9 cellular contexts compared by ENCODE assay signal in genomic region chr12:12645485-12645884, GRCh38. TPM values are rescaled to one million over a fixed set of nuclear protein-coding genes. Genes with fewer than 3 reads are reported as not detected.
DNase-seq lines count a peak whose midpoint lies in the region; ATAC-seq, FAIRE-seq and TF ChIP-seq lines count a peak whose summit lies in the region.
"Had no signal": no experiment of that assay in that cellular context is flagged by ENCODE, and none has a peak within 500 bp of the region (broad histone marks: within the 10 kb centered on the region; RNA-seq: fewer than 3 reads in every experiment).

No MANE protein-coding gene starts in this region.

- peaks cover 37% of the 10 kb centered on the region for H3K36me3 Mint-ChIP-seq in activated CD8-positive, alpha-beta T cell treated with anti-CD3 and anti-CD28 coated beads for 36 hours (ENCODE audit: low read depth)
- H3K36me3 Mint-ChIP-seq in stimulated activated naive CD8-positive, alpha-beta T cell treated with anti-CD3 and anti-CD28 coated beads, Interleukin-15, Interleukin-2, amounts not matched to agents 100 ng/mL and 50 ng/mL, for 24 hours (ENCODE audit: low read depth) = peaks cover 57% of the 10 kb centered on the region

- H3K27me3 Mint-ChIP-seq in activated CD8-positive, alpha-beta T cell treated with anti-CD3 and anti-CD28 coated beads for 36 hours = no peaks in the 10 kb centered on the region
- H3K27me3 Mint-ChIP-seq in stimulated activated naive CD8-positive, alpha-beta T cell treated with anti-CD3 and anti-CD28 coated beads, Interleukin-15, Interleukin-2, amounts not matched to agents 100 ng/mL and 50 ng/mL, for 24 hours = no peaks in the 10 kb centered on the region

- POLR2A ChIA-PET in activated CD8-positive, alpha-beta T cell treated with anti-CD3 and anti-CD28 coated beads for 36 hours (lab: Charles Lee) = interaction anchor here (0.8 to 1.5 kb wide), 9 partner anchors 14 to 288 kb away, joined by 3 to 6 read pairs (median 3); partner anchors contain the start of gene BORCS5

- peaks cover 0 to 37% of the 10 kb centered on the region in 2 donors for H3K36me3 ChIP-seq in adrenal gland (replicated peaks in 1 of 2)

- H3K9me3 Mint-ChIP-seq in activated CD8-positive, alpha-beta T cell treated with anti-CD3 and anti-CD28 coated beads for 36 hours = peaks cover 30% of the 10 kb centered on the region
- peaks cover 24% of the 10 kb centered on the region for H3K9me3 Mint-ChIP-seq in stimulated activated naive CD8-positive, alpha-beta T cell treated with anti-CD3 and anti-CD28 coated beads, Interleukin-15, Interleukin-2, amounts not matched to agents 100 ng/mL and 50 ng/mL, for 24 hours

- H3K27ac ChIP-seq in foreskin keratinocyte = no peak overlapping the region
- H3K27ac ChIP-seq in adrenal gland = no peak overlapping the region

- H3K9me3 ChIP-seq in adrenal gland (replicated peaks in 1 of 3) = peaks cover 0 to 30% (median 0%) of the 10 kb centered on the region in 3 donors

- H3K4me1 Mint-ChIP-seq in activated CD8-positive, alpha-beta T cell treated with anti-CD3 and anti-CD28 coated beads for 36 hours (ENCODE audit: low read depth) = peaks cover 17% of the 10 kb centered on the region
- peaks cover 20% of the 10 kb centered on the region for H3K4me1 Mint-ChIP-seq in stimulated activated naive CD8-positive, alpha-beta T cell treated with anti-CD3 and anti-CD28 coated beads, Interleukin-15, Interleukin-2, amounts not matched to agents 100 ng/mL and 50 ng/mL, for 24 hours (ENCODE audit: low read depth)
- H3K4me1 Mint-ChIP-seq: nephron had no signal

- H3K4me3 Mint-ChIP-seq in activated CD8-positive, alpha-beta T cell treated with anti-CD3 and anti-CD28 coated beads for 36 hours = no peak overlapping the region
- H3K4me3 Mint-ChIP-seq in stimulated activated naive CD8-positive, alpha-beta T cell treated with anti-CD3 and anti-CD28 coated beads, Interleukin-15, Interleukin-2, amounts not matched to agents 100 ng/mL and 50 ng/mL, for 24 hours = no peak overlapping the region
- H3K4me3 Mint-ChIP-seq: nephron had no signal

- no peaks in the 10 kb centered on the region for H3K4me1 ChIP-seq in foreskin keratinocyte
- no peaks in the 10 kb centered on the region for H3K4me1 ChIP-seq in adrenal gland (replicated peaks in 1 of 2)

- H3K27me3 ChIP-seq in foreskin keratinocyte = no peaks in the 10 kb centered on the region
- no peaks in the 10 kb centered on the region for H3K27me3 ChIP-seq in adrenal gland

- intact Hi-C loops in activated CD8-positive, alpha-beta T cell treated with anti-CD3 and anti-CD28 coated beads for 36 hours (cut with micrococcal nuclease) = loop anchor here (10.0 kb wide), 1 partner anchor 89 kb away; no protein-coding TSS in a partner anchor
- intact Hi-C loops in adrenal gland (cut with DNase I) = no loop called here

- no peak for TF ChIP-seq POLR2A in adrenal gland (IDR thresholded peaks at IDR 0.05)

- no peak for FAIRE-seq in HTR-8/SVneo (lab: Jason Lieb, UNC)

- peak overlapping the region; percentile 69 for H3K27ac Mint-ChIP-seq in activated CD8-positive, alpha-beta T cell treated with anti-CD3 and anti-CD28 coated beads for 36 hours
- H3K27ac Mint-ChIP-seq in stimulated activated naive CD8-positive, alpha-beta T cell treated with anti-CD3 and anti-CD28 coated beads, Interleukin-15, Interleukin-2, amounts not matched to agents 100 ng/mL and 50 ng/mL, for 24 hours = peak overlapping the region; percentile 38
- H3K27ac Mint-ChIP-seq: nephron had no signal

- no peak overlapping the region for H3K4me3 ChIP-seq in adrenal gland

- DNase-seq in AG20443 (ENCODE audit: low spot score) (peak; percentile 62), HTR-8/SVneo (ENCODE audit: insufficient read length, low spot score) (peak; percentile 3), foreskin keratinocyte (no peak), adrenal gland (no peak), globus pallidus (ENCODE audit: low spot score) (no peak)
- peak; percentile 45 for DNase-seq in activated CD8-positive, alpha-beta T cell treated with anti-CD3 and anti-CD28 coated beads for 36 hours

- peak; percentile 80 for TF ChIP-seq CTCF in activated CD8-positive, alpha-beta T cell treated with anti-CD3 and anti-CD28 coated beads for 36 hours (IDR thresholded peaks at IDR 0.05)
- TF ChIP-seq CTCF in foreskin keratinocyte (conservative IDR thresholded peaks at IDR 0.05) (peak; percentile 54), adrenal gland (IDR thresholded peaks at IDR 0.05) (peak in 3 of 6 experiments; percentile 13 to 30 (median 17))

- CTCF ChIA-PET in activated CD8-positive, alpha-beta T cell treated with anti-CD3 and anti-CD28 coated beads for 36 hours (lab: Charles Lee) = interaction anchor here (0.8 to 3.4 kb wide), 26 partner anchors 10 to 288 kb away, joined by 3 to 50 read pairs (median 4); partner anchors contain the start of genes BORCS5, CREBL2 and DUSP16

- 80 to 88% (median 85%) methylated on average over 3 of the region's 3 CpGs for WGBS in adrenal gland, 4 donors

- ATAC-seq in GM18868 (IDR thresholded peaks at IDR 0.05; ENCODE audit: unreplicated experiment) (peak; percentile 34), foreskin keratinocyte (peak; percentile 36)
- ATAC-seq in activated CD8-positive, alpha-beta T cell treated with anti-CD3 and anti-CD28 coated beads for 36 hours = peak; percentile 82

RNA-seq across cellular contexts. Expression of gene CREBL2, which starts 33.8 kb away (rescaled TPM):
- 10 to 100 TPM; 12.7 to 14.9 TPM for total RNA-seq in activated CD8-positive, alpha-beta T cell treated with anti-CD3 and anti-CD28 coated beads for 36 hours
- 17.5 and 17.8 TPM in 2 replicates for total RNA-seq in foreskin keratinocyte
- 8.3 and 9.4 TPM in 2 replicates for polyA plus RNA-seq in foreskin keratinocyte
- total RNA-seq in adrenal gland = 100 to 1,000 TPM; 116 to 357 (median 151) TPM
- polyA plus RNA-seq in adrenal gland = 100 to 1,000 TPM in 1 of 3 donors, 10 to 100 TPM in 2; 41.5 to 307 (median 50.4) TPM

RNA-seq across cellular contexts. Expression of gene GPR19, which starts 50.5 kb away (rescaled TPM):
- 10 to 100 TPM; 17.3 to 17.6 TPM for total RNA-seq in activated CD8-positive, alpha-beta T cell treated with anti-CD3 and anti-CD28 coated beads for 36 hours
- total RNA-seq in foreskin keratinocyte (0.60 and 0.68 TPM in 2 replicates), adrenal gland (1 to 10 TPM in 2 of 8 donors, under 1 TPM in 3, not detected in 3; 0.56 to 1.1 (median 0.68) TPM)
- polyA plus RNA-seq in foreskin keratinocyte (0.36 and 0.51 TPM in 2 replicates), adrenal gland (1 to 10 TPM in 2 of 3 donors, under 1 TPM in 1; 0.98 to 1.8 (median 1.1) TPM)

Comparison
In these comparisons a context has a peak if more than half of its experiments do, and no peak if none do; other contexts are left out.
1. DNase-seq: peak in AG20443 (single experiment), HTR-8/SVneo (single experiment) and activated CD8-positive, alpha-beta T cell treated with anti-CD3 and anti-CD28 coated beads for 36 hours (single experiment); none in foreskin keratinocyte (0 of 2), adrenal gland (0 of 7) and globus pallidus (single experiment).
2. RNA of gene GPR19, which starts 50.5 kb away (total RNA-seq): 17.3 to 17.6 TPM in activated CD8-positive, alpha-beta T cell treated with anti-CD3 and anti-CD28 coated beads for 36 hours; 0.60 to 0.68 TPM in foreskin keratinocyte and 0.56 to 1.1 TPM in adrenal gland; every median in the first group is over 4 times any median in the second.
3. Peak in every context shown above with its lines, with median percentiles within 50 percentile points of each other: ATAC-seq.